ENCODE assay signal across 33 cellular contexts in the genomic region with DNA sequence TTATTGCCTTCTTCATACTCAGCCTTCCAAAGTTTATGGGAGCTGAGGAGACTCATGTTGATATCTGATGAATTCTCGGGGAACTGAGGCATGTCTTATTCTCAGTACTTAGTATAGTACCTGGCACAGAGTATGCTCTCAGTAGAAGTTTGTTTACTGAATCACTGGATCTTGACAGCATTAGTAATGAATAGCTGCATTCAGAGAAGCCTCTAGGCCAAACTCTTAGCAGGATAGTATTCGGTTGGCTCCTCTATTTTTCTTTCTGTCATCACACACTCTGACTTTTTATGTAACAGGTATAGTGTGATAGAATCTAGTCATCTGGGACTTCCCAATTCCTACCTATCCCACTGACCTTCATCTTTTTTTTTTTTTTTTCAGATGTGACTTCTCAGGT.
"Had no signal": no experiment of that assay in that cellular context is flagged by ENCODE, and none has a peak within 500 bp of the region (broad histone marks: within the 10 kb centered on the region; RNA-seq: fewer than 3 reads in every experiment).

No MANE protein-coding gene starts in this region.

- ATAC-seq: activated naive CD4-positive, alpha-beta T cell treated with anti-CD3 and anti-CD28 coated beads, Interleukin-2, amount 50 U/mL, for 72 hours; activated naive CD8-positive, alpha-beta T cell treated with anti-CD3 and anti-CD28 coated beads, Interleukin-2, amount 50 U/mL, for 24 hours; activated T-cell treated with anti-CD3 and anti-CD28 coated beads, Interleukin-2, amount 50 U/mL, for 4 hours; SK-N-SH treated with all-trans-retinoic acid at 6 μM for 48 hours; T-helper 17 cell had no signal

- H3K9me3 ChIP-seq: Peyer's patch, SJSA1 had no signal

- H3K4me1 ChIP-seq: Peyer's patch, SJSA1 had no signal

- H3K27me3 ChIP-seq: Peyer's patch, SJSA1 had no signal

- H3K36me3 ChIP-seq: Peyer's patch, SJSA1 had no signal

- H3K27ac ChIP-seq: Peyer's patch, RWPE1, SJSA1, VCaP had no signal

- DNase-seq: activated CD4-positive, alpha-beta memory T cell treated with anti-CD3 and anti-CD28 coated beads for 36 hours; activated CD4-positive, alpha-beta T cell treated with anti-CD3 and anti-CD28 coated beads, Interleukin-2, amount 10 ng/mL, durations not matched to agents 7 days and 5 days; activated CD4-positive, CD25-positive, alpha-beta regulatory T cell; activated CD8-positive, alpha-beta memory T cell treated with anti-CD3 and anti-CD28 coated beads for 24 hours; activated effector memory CD4-positive, alpha-beta T cell treated with anti-CD3 and anti-CD28 coated beads, Interleukin-2, amount 50 U/mL, for 16 hours; activated naive CD4-positive, alpha-beta T cell treated with Interleukin-2 at 50 U/mL for 16 hours; activated naive CD8-positive, alpha-beta T cell treated with anti-CD3 and anti-CD28 coated beads, Interleukin-2, amount 50 U/mL, for 24 hours; activated T-cell treated with anti-CD3 and anti-CD28 coated beads, Interleukin-2, amount 50 U/mL, for 4 hours; anterior cingulate cortex; caudate nucleus; Kasumi-1; KBM-7; MV-4-11; NCI-H1417 treated with DMSO at 0.1 percent for 48 hours; NCI-H1694; NCI-H2029; NCI-H2107; NCI-H2171 treated with DMSO at 0.1 percent for 48 hours; NCI-H345; NCI-H510A; NCI-H526 treated with DMSO at 0.1 percent for 48 hours; NCI-H82; NK-92 treated with Interleukin-12 subunit alpha and Interleukin-12 subunit beta, amount 100 ng/mL, for 24 hours; OCI-M1; Peyer's patch; SHP77; T-helper 17 cell; T-helper 9 cell had no signal

- H3K4me3 ChIP-seq: Peyer's patch, SJSA1 had no signal
